In genomic region chr6:46933751-46934150, GRCh38 we compare ENCODE assay signal across 14 cellular contexts. TPM values are rescaled to one million over a fixed set of nuclear protein-coding genes. Genes with fewer than 3 reads are reported as not detected.
"Had no signal": no experiment of that assay in that cellular context is flagged by ENCODE, and none has a peak within 500 bp of the region (broad histone marks: within the 10 kb centered on the region; RNA-seq: fewer than 3 reads in every experiment).

No MANE protein-coding gene starts in this region.

- ATAC-seq: activated CD4-positive, CD25-positive, alpha-beta regulatory T cell treated with anti-CD3 and anti-CD28 coated beads, Interleukin-2, amount 50 U/mL, for 24 hours; activated T-cell treated with anti-CD3 and anti-CD28 coated beads, Interleukin-2, amount 50 U/mL, for 4 hours had no signal

- H3K4me1 Mint-ChIP-seq: activated naive CD8-positive, alpha-beta T cell treated with anti-CD3 and anti-CD28 coated beads, Interleukin-2, amount 10 ng/mL, durations not matched to agents 7 days and 5 days had no signal

- H3K36me3 Mint-ChIP-seq: activated naive CD8-positive, alpha-beta T cell treated with anti-CD3 and anti-CD28 coated beads, Interleukin-2, amount 10 ng/mL, durations not matched to agents 7 days and 5 days had no signal

- H3K9me3 Mint-ChIP-seq: activated naive CD8-positive, alpha-beta T cell treated with anti-CD3 and anti-CD28 coated beads, Interleukin-2, amount 10 ng/mL, durations not matched to agents 7 days and 5 days; activated T-cell treated with anti-CD3 and anti-CD28 coated beads, Interleukin-2, amount 50 U/mL, for 4 hours; neural crest cell had no signal

- H3K4me3 Mint-ChIP-seq: activated naive CD8-positive, alpha-beta T cell treated with anti-CD3 and anti-CD28 coated beads, Interleukin-2, amount 10 ng/mL, durations not matched to agents 7 days and 5 days; activated T-cell treated with anti-CD3 and anti-CD28 coated beads, Interleukin-2, amount 50 U/mL, for 4 hours; neural crest cell had no signal

- H3K27ac Mint-ChIP-seq: activated naive CD8-positive, alpha-beta T cell treated with anti-CD3 and anti-CD28 coated beads, Interleukin-2, amount 10 ng/mL, durations not matched to agents 7 days and 5 days had no signal

- FAIRE-seq: colon, frontal cortex had no signal

- DNase-seq: activated CD4-positive, alpha-beta T cell treated with anti-CD3 and anti-CD28 coated beads, Interleukin-2, amount 50 U/mL, for 4 hours; activated naive CD8-positive, alpha-beta T cell treated with anti-CD3 and anti-CD28 coated beads, Interleukin-2, amount 10 ng/mL, durations not matched to agents 7 days and 5 days; activated T-cell treated with anti-CD3 and anti-CD28 coated beads, Interleukin-2, amount 50 U/mL, for 4 hours; anterior cingulate cortex; hippocampal formation; mesendoderm; SW 1271; trophoblast cell had no signal

- H3K4me3 ChIP-seq: skin epidermis had no signal

RNA-seq across cellular contexts. Expression of gene ADGRF5, which starts 12.0 kb away (rescaled TPM):
- total RNA-seq: activated naive CD8-positive, alpha-beta T cell treated with anti-CD3 and anti-CD28 coated beads, Interleukin-2, amount 10 ng/mL, durations not matched to agents 7 days and 5 days; osteocyte had no signal
